Comparison of ENCODE assay signal across 1 cellular context in genomic region chr20:57004416-57004815, GRCh38.
TF ChIP-seq lines count a peak whose summit lies in the region.

No MANE protein-coding gene starts in this region.

TF ChIP-seq in HEK293, 187 proteins besides CTCF, POLR2A, EP300 and RAD21 (continued from another document):
- TF ChIP-seq ZNF341 (tag by site-specific recombination; IDR thresholded peaks at IDR 0.05; ENCODE audit: low read depth) (peak; percentile 64), ZNF549 (tag by site-specific recombination; IDR thresholded peaks at IDR 0.05) (no peak), ZNF548 (tag by site-specific recombination; IDR thresholded peaks at IDR 0.05) (no peak), KLF8 (tag by site-specific recombination; IDR thresholded peaks at IDR 0.05) (no peak)
